8 cellular contexts compared by ENCODE assay signal in genomic region chr2:202634556-202635440, GRCh38. TPM values are rescaled to one million over a fixed set of nuclear protein-coding genes. Genes with fewer than 3 reads are reported as not detected.
A peak's percentile ranks its signal among the peaks of the same experiment; 100 is the strongest.
DNase-seq lines count a peak whose midpoint lies in the region; ATAC-seq and TF ChIP-seq lines count a peak whose summit lies in the region.

Gene FAM117B (plus strand): TSS chr2:202634969. CDS start chr2:202635188, 219 bp downstream.

- H3K27me3 Mint-ChIP-seq in endothelial cell (ENCODE audit: unreplicated experiment) (peaks cover 8% of the 10 kb centered on the region), mesothelial cell of epicardium (ENCODE audit: low read depth) (no peaks in the 10 kb centered on the region)

- H3K4me1 Mint-ChIP-seq in endothelial cell (ENCODE audit: unreplicated experiment) (peaks cover 20% of the 10 kb centered on the region), mesothelial cell of epicardium (peaks cover 28% of the 10 kb centered on the region)

- H3K4me2 ChIP-seq in OCI-LY1 (ENCODE audit: low read length), result peak within 1 kb of the TSS; percentile 84

- H3K4me3 ChIP-seq in OCI-LY1 (ENCODE audit: low read depth, low read length, poor library complexity, severe bottlenecking), result peak within 1 kb of the TSS; percentile 100

- H3K9me3 Mint-ChIP-seq in endothelial cell (ENCODE audit: unreplicated experiment) (no peaks in the 10 kb centered on the region), mesothelial cell of epicardium (no peaks in the 10 kb centered on the region)

- H2AFZ ChIP-seq in OCI-LY1 (ENCODE audit: low read length), result peak within 1 kb of the TSS; percentile 15; the same call in 1 of the 2 replicates

- H3K4me3 Mint-ChIP-seq in endothelial cell (ENCODE audit: unreplicated experiment) (peak within 1 kb of the TSS; percentile 97), mesothelial cell of epicardium (peak within 1 kb of the TSS; percentile 96)

- H3K9me3 ChIP-seq in OCI-LY1 (ENCODE audit: low read length), result no peaks in the 10 kb centered on the region

- no peak for TF ChIP-seq CTCF in OCI-LY1 (IDR thresholded peaks at IDR 0.05; ENCODE audit: low read length)
- no peak for TF ChIP-seq CTCF in endothelial cell (IDR thresholded peaks at IDR 0.05; ENCODE audit: unreplicated experiment)
- TF ChIP-seq CTCF in mesothelial cell of epicardium (IDR thresholded peaks at IDR 0.05; ENCODE audit: unreplicated experiment), result no peak

- H3K4me1 ChIP-seq in OCI-LY1 (ENCODE audit: insufficient read depth, low read length, severe bottlenecking), result peaks cover 41% of the 10 kb centered on the region

- no peaks in the 10 kb centered on the region for H4K20me1 ChIP-seq in OCI-LY1 (ENCODE audit: insufficient read depth, low read length)

- ATAC-seq in GM21526 (IDR thresholded peaks at IDR 0.05; ENCODE audit: low FRiP score, unreplicated experiment), result peak; percentile 90

- H3K9ac ChIP-seq in OCI-LY1 (ENCODE audit: low read length), result peak within 1 kb of the TSS; percentile 100

- peak within 1 kb of the TSS; percentile 85 for H3K27ac ChIP-seq in OCI-LY1 (ENCODE audit: low read depth, low read length, poor library complexity, severe bottlenecking)

- no peaks in the 10 kb centered on the region for H3K9me2 ChIP-seq in OCI-LY1 (ENCODE audit: low read depth, low read length)

- H3F3A ChIP-seq in OCI-LY1 (ENCODE audit: insufficient read depth, low read length), result no peaks in the 10 kb centered on the region; the same call in 1 of the 2 replicates

- H3K36me3 ChIP-seq in OCI-LY1 (ENCODE audit: insufficient read depth, low read length), result no peaks in the 10 kb centered on the region

- H3K36me3 Mint-ChIP-seq in endothelial cell (ENCODE audit: low read depth, unreplicated experiment) (peaks cover 8% of the 10 kb centered on the region), mesothelial cell of epicardium (peaks cover 4% of the 10 kb centered on the region)

- peaks cover 35% of the 10 kb centered on the region for H3K79me2 ChIP-seq in OCI-LY1 (ENCODE audit: insufficient read depth, low read length)

- no peaks in the 10 kb centered on the region for H3K27me3 ChIP-seq in OCI-LY1 (ENCODE audit: insufficient read depth, low read length)

- DNase-seq in DMS 273 (lab: John Stamatoyannopoulos, UW; ENCODE audit: unreplicated experiment) (peak; percentile 99), HuH-7 (ENCODE audit: low spot score) (peak; percentile 97), endothelial cell (ENCODE audit: low spot score) (peak; percentile 97), mesothelial cell of epicardium (ENCODE audit: low spot score in 2 of 2, unreplicated experiment in 2 of 2) (peak; percentile 96)
- peak; percentile 97 for DNase-seq in activated CD8-positive, alpha-beta memory T cell treated with anti-CD3 and anti-CD28 coated beads, Interleukin-2, amount 50 U/mL, for 48 hours
- DNase-seq in stimulated activated CD8-positive, alpha-beta memory T cell treated with anti-CD3 and anti-CD28 coated beads, Interleukin-15, amount 100 ng/mL, for 4 hours (ENCODE audit: low read depth in 2 of 2), result peak; percentile 98

- H3K27ac Mint-ChIP-seq in endothelial cell (ENCODE audit: unreplicated experiment) (peak within 1 kb of the TSS; percentile 90), mesothelial cell of epicardium (peak within 1 kb of the TSS; percentile 98)

RNA-seq across cellular contexts. Expression of gene FAM117B, which starts in this region (rescaled TPM):
- 13.0 TPM for total RNA-seq in endothelial cell (ENCODE audit: unreplicated experiment)
- total RNA-seq in mesothelial cell of epicardium, result 29.2 to 30.3 TPM (median 29.5 TPM) in 3 replicates

Comparison
In these comparisons a context has a peak if more than half of its experiments do, and no peak if none do; other contexts are left out.
1. Peak in every context shown above with its lines: DNase-seq, ATAC-seq, H3K4me3 ChIP-seq and H3K27ac ChIP-seq.